8 cellular contexts compared by ENCODE assay signal in the genomic region with DNA sequence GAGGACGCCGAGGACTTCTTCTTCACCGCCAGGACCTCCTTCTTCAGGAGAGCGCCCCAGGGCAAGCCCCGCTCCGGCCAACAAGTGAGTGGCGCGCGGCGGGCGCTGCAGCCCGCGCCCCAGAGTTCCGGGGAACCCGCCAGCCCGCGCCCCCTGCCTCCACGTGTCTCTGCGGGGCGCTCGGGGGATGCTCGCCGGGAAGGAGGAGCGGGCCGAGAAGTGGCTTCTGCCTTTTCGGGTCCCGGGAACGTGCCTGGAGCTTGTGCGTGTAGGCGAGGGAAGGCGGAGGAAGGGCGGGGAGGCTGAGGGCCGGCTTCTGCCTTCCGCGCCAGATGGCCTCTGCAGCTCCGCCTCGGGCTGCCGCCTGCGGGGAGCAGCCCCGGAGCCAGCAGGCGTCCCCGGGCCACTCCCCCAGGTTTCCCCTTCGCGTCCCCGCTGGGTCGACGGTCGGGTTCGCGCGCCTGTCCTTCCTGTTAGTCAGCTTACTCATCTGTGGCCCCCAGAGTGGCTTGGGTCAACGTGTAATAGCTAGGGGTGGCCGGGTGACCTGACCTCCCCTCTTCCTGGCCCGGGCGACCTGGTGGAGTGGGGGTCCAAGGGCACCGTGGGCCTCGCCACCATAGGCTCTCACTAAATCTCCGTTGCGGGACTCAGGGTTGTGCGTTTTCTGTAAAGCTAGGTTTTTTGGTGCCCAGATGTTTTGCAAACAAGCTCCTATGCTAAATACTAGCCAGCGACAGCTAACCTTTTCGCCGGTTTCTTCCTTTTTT. TPM values are rescaled to one million over a fixed set of nuclear protein-coding genes. Genes with fewer than 3 reads are reported as not detected.
A peak's percentile ranks its signal among the peaks of the same experiment; 100 is the strongest.
DNase-seq lines count a peak whose midpoint lies in the region; ATAC-seq lines count a peak whose summit lies in the region.

No MANE protein-coding gene starts in this region.

- peak overlapping the region; percentile 76 for H3K4me3 ChIP-seq in mesodermal cell (ENCODE audit: extremely low read depth, insufficient read depth, low read length, poor library complexity, severe bottlenecking)

- peak; percentile 44 for ATAC-seq in HG02840 (IDR thresholded peaks at IDR 0.05; ENCODE audit: low FRiP score, unreplicated experiment)

- no peaks in the 10 kb centered on the region for H3K9me3 ChIP-seq in mesodermal cell (ENCODE audit: control insufficient read depth, low read length)

- DNase-seq in NCI-H82 (lab: John Stamatoyannopoulos, UW) (peak; percentile 82), NCI-H82 treated with DMSO at 0.1 percent for 48 hours (lab: John Stamatoyannopoulos, UW; ENCODE audit: unreplicated experiment) (no peak), NCI-H2171 treated with DMSO at 0.1 percent for 48 hours (lab: John Stamatoyannopoulos, UW) (peak; percentile 67)
- DNase-seq in activated CD4-positive, alpha-beta T cell treated with anti-CD3 and anti-CD28 coated beads, Interleukin-2, amount 50 U/mL, for 24 hours (ENCODE audit: low read depth in 1 of 2, low spot score in 1 of 2) = peak; percentile 35 to 44
- peak; percentile 58 for DNase-seq in effector CD4-positive, alpha-beta T cell
- peak; percentile 41 to 52 for DNase-seq in stimulated activated CD8-positive, alpha-beta memory T cell treated with anti-CD3 and anti-CD28 coated beads, Interleukin-7, amount 100 ng/mL, for 1 hour (ENCODE audit: low read depth in 2 of 2)

- WGBS in mesodermal cell (ENCODE audit: insufficient coverage in 2 of 2), 2 experiments = 0% methylated on average over 43 to 61 of the region's 63 CpGs

- peak overlapping the region; percentile 76 for H3K27ac ChIP-seq in mesodermal cell (ENCODE audit: low read depth, low read length, severe bottlenecking)

- peaks cover 2% of the 10 kb centered on the region for H3K4me1 ChIP-seq in mesodermal cell (ENCODE audit: control insufficient read depth, insufficient read depth, low read length, poor library complexity, severe bottlenecking)

- H3K36me3 ChIP-seq in mesodermal cell (ENCODE audit: control insufficient read depth, insufficient read depth, low read length) = peaks cover 8% of the 10 kb centered on the region

RNA-seq across cellular contexts. Expression of gene RASSF3, which starts 0.6 kb away (rescaled TPM):
- polyA plus RNA-seq in mesodermal cell (2013, experiment 1 of 2) = 21.0 TPM
- 14.9 TPM for polyA plus RNA-seq in mesodermal cell (2013, experiment 2 of 2)
